ENCODE assay signal across 17 cellular contexts in genomic region chrX:49880668-49881067, GRCh38. TPM values are rescaled to one million over a fixed set of nuclear protein-coding genes. Genes with fewer than 3 reads are reported as not detected.
DNase-seq lines count a peak whose midpoint lies in the region; ATAC-seq, FAIRE-seq and TF ChIP-seq lines count a peak whose summit lies in the region.
"Had no signal": no experiment of that assay in that cellular context is flagged by ENCODE, and none has a peak within 500 bp of the region (broad histone marks: within the 10 kb centered on the region; RNA-seq: fewer than 3 reads in every experiment).

No MANE protein-coding gene starts in this region.

- H3K23me2 ChIP-seq in H9 (ENCODE audit: insufficient read length, low read depth, low read length, poor library complexity, severe bottlenecking) = peaks cover 6% of the 10 kb centered on the region

- no peak overlapping the region for H3K27ac Mint-ChIP-seq in activated CD4-positive, alpha-beta T cell treated with anti-CD3 and anti-CD28 coated beads for 36 hours
- no peak overlapping the region for H3K27ac Mint-ChIP-seq in H9
- H3K27ac Mint-ChIP-seq in nephron progenitor cell = no peak overlapping the region

- H4K91ac ChIP-seq in H9 (ENCODE audit: insufficient read length, low read depth, low read length) = no peak overlapping the region

- H3K23ac ChIP-seq in H9 (ENCODE audit: insufficient read length, low read depth, low read length) = no peak overlapping the region

- H2BK5ac ChIP-seq in H9 (ENCODE audit: insufficient read length, low read length) = no peak overlapping the region

- no peak overlapping the region for H4K8ac ChIP-seq in H9 (replicated peaks; ENCODE audit: insufficient read length, low read depth, low read length)

- H3K4me1 Mint-ChIP-seq in activated CD4-positive, alpha-beta T cell treated with anti-CD3 and anti-CD28 coated beads for 36 hours = peaks cover 31% of the 10 kb centered on the region
- peaks cover 10% of the 10 kb centered on the region in 2 experiments for H3K4me1 Mint-ChIP-seq in H9
- H3K4me1 Mint-ChIP-seq in nephron progenitor cell = peaks cover 36% of the 10 kb centered on the region

- H3K4me2 ChIP-seq in H9 (ENCODE audit: insufficient read depth, insufficient read length, low read length) (no peak overlapping the region), GM12878 (ENCODE audit: control insufficient read depth, insufficient read depth) (no peak overlapping the region)

- WGBS in H9 (ENCODE audit: extremely low coverage, insufficient read length, low lambda C conversion rate) = no CpG with 5 or more reads among the region's 12 CpGs
- 70% methylated on average over 12 of the region's 12 CpGs for WGBS in GM12878 (ENCODE audit: insufficient coverage, insufficient replicate concordance, low lambda C conversion rate, missing lambda C conversion rate)

- peaks cover 19% of the 10 kb centered on the region for H3K9me3 ChIP-seq in H9 (ENCODE audit: control insufficient read depth, low read depth, low read length)
- H3K9me3 ChIP-seq in GM12878 (replicated peaks; ENCODE audit: control insufficient read depth, insufficient read depth, low read length) = no peaks in the 10 kb centered on the region
- no peaks in the 10 kb centered on the region for H3K9me3 ChIP-seq in left ventricle myocardium inferior (replicated peaks)
- H3K9me3 ChIP-seq: ascending aorta had no signal

- DNase-seq in activated CD4-positive, alpha-beta T cell treated with anti-CD3 and anti-CD28 coated beads for 36 hours = no peak
- no peak for DNase-seq in activated CD4-positive, alpha-beta T cell treated with anti-CD3 and anti-CD28 coated beads, Interleukin-2, amount 50 U/mL, for 1 hour
- DNase-seq in H9 (no peak), GM12878 (ENCODE audit: low read depth, low spot score) (no peak), nephron progenitor cell (no peak), left ventricle myocardium inferior (no peak)
- DNase-seq: COR-L47, GF-D8, NCI-H82 had no signal

- no peaks in the 10 kb centered on the region for H3K36me3 ChIP-seq in GM12878 (ENCODE audit: control insufficient read depth in 2 of 2, insufficient read depth in 2 of 2, low read length in 1 of 2)
- no peaks in the 10 kb centered on the region for H3K36me3 ChIP-seq in left ventricle myocardium inferior
- H3K36me3 ChIP-seq: ascending aorta had no signal

- no TSS peak for BruUV-seq in GM12878 (replicated peaks; lab: Mats Ljungman, UMichigan)

- H3K27me3 ChIP-seq in H9 (ENCODE audit: insufficient read depth, low read length) (no peaks in the 10 kb centered on the region; the same call in 1 of the 2 replicates), GM12878 (replicated peaks in 1 of 2; ENCODE audit: control insufficient read depth in 2 of 2, insufficient read depth in 2 of 2, low read length in 1 of 2) (no peaks in the 10 kb centered on the region), left ventricle myocardium inferior (ENCODE audit: low read depth) (no peaks in the 10 kb centered on the region)
- H3K27me3 ChIP-seq: ascending aorta had no signal

- no peak overlapping the region for H3K56ac ChIP-seq in H9 (ENCODE audit: insufficient read length, low read depth, low read length)

- CTCF ChIA-PET in activated CD4-positive, alpha-beta T cell treated with anti-CD3 and anti-CD28 coated beads for 36 hours (lab: Charles Lee) = interaction anchor here (0.6 to 2.3 kb wide), 2 partner anchors 35 to 39 kb away, joined by 3 to 12 read pairs; no protein-coding TSS in a partner anchor
- CTCF ChIA-PET in GM12878 (lab: Yijun Ruan, JAX) = no interaction called here

- intact Hi-C loops in activated CD4-positive, alpha-beta T cell treated with anti-CD3 and anti-CD28 coated beads for 36 hours (cut with DNase I, micrococcal nuclease) = no loop called here
- intact Hi-C loops in GM12878 (cut with micrococcal nuclease; ENCODE audit: unreplicated experiment) (loop anchor here (5.0 to 10.0 kb wide), 2 partner anchors 37 to 704 kb away; no protein-coding TSS in a partner anchor), left ventricle myocardium inferior (cut with micrococcal nuclease) (no loop called here)

- no peak overlapping the region for H2BK12ac ChIP-seq in H9 (ENCODE audit: insufficient read length, low read depth, low read length)

- no peak overlapping the region for H3T11ph ChIP-seq in H9 (ENCODE audit: low read length)

- H3K79me2 ChIP-seq in H9 (ENCODE audit: insufficient read depth, low read length) (no peaks in the 10 kb centered on the region), GM12878 (ENCODE audit: control insufficient read depth, insufficient read depth, low read length) (no peaks in the 10 kb centered on the region)

- H4K20me1 ChIP-seq in H9 (ENCODE audit: control insufficient read depth, insufficient read depth, insufficient read length) = no peaks in the 10 kb centered on the region
- no peaks in the 10 kb centered on the region for H4K20me1 ChIP-seq in GM12878 (ENCODE audit: control insufficient read depth, insufficient read depth)

- TF ChIP-seq CTCF in H9 (conservative IDR thresholded peaks at IDR 0.05) (no peak), GM12878 (IDR thresholded peaks at IDR 0.05 in 2 of 3, conservative IDR thresholded peaks at IDR 0.05 in 1 of 3; ENCODE audit: control insufficient read depth in 2 of 3, extremely low read depth in 1 of 3, insufficient read depth in 1 of 3, low read depth in 3 of 3, low read length in 3 of 3) (no peak), nephron progenitor cell (IDR thresholded peaks at IDR 0.05) (no peak), left ventricle myocardium inferior (IDR thresholded peaks at IDR 0.05; ENCODE audit: borderline replicate concordance) (no peak)

- H2BK15ac ChIP-seq in H9 (ENCODE audit: low read depth, low read length) = no peak overlapping the region

- H3K9ac ChIP-seq in H9 (ENCODE audit: extremely low read depth, insufficient read length, low read length) (no peak overlapping the region), GM12878 (ENCODE audit: control insufficient read depth, insufficient read depth, low read length) (no peak overlapping the region)

- 0 out of 2 replicates have a peak, but pooled peaks cover 3% of the 10 kb centered on the region for H3K4me1 ChIP-seq in H9 (ENCODE audit: insufficient read depth, low read length)
- H3K4me1 ChIP-seq in GM12878 (ENCODE audit: control insufficient read depth, insufficient read depth, low read length) = no peaks in the 10 kb centered on the region; the same call in 1 of the 2 replicates
- peaks cover 14% of the 10 kb centered on the region for H3K4me1 ChIP-seq in left ventricle myocardium inferior
- H3K4me1 ChIP-seq: ascending aorta had no signal

- H2BK120ac ChIP-seq in H9 (ENCODE audit: low read depth, low read length, poor library complexity, severe bottlenecking) = no peak overlapping the region

- H3K79me1 ChIP-seq in H9 (ENCODE audit: insufficient read depth, low read depth, low read length, poor library complexity, severe bottlenecking) = no peaks in the 10 kb centered on the region

- no peak overlapping the region for H4K5ac ChIP-seq in H9 (ENCODE audit: insufficient read length, low read depth, low read length)

- H2AFZ ChIP-seq in H9 (ENCODE audit: low read length) (no peak overlapping the region), GM12878 (ENCODE audit: control insufficient read depth, low read depth, low read length) (no peak overlapping the region)

- no peak for TF ChIP-seq EP300 in GM12878 (IDR thresholded peaks at IDR 0.05; ENCODE audit: borderline replicate concordance in 1 of 2, control insufficient read depth in 1 of 2, low read depth in 2 of 2, low read length in 2 of 2)

- peak overlapping the region; percentile 32 for H3K4me3 Mint-ChIP-seq in activated CD4-positive, alpha-beta T cell treated with anti-CD3 and anti-CD28 coated beads for 36 hours
- peak overlapping the region; percentile 72 to 85; a peak in 4 of 5 replicates for H3K4me3 Mint-ChIP-seq in H9
- H3K4me3 Mint-ChIP-seq in nephron progenitor cell = peak overlapping the region; percentile 81

- H3K27me3 Mint-ChIP-seq in activated CD4-positive, alpha-beta T cell treated with anti-CD3 and anti-CD28 coated beads for 36 hours = no peaks in the 10 kb centered on the region
- peaks cover 18% of the 10 kb centered on the region for H3K27me3 Mint-ChIP-seq in H9 (ENCODE audit: low read depth)
- peaks cover 7% of the 10 kb centered on the region for H3K27me3 Mint-ChIP-seq in nephron progenitor cell (ENCODE audit: low read depth, poor library complexity)

- TF ChIP-seq POLR2A in GM12878 (IDR thresholded peaks at IDR 0.05; ENCODE audit: low read depth, low read length) = no peak

- no peak overlapping the region for H3K27ac ChIP-seq in H9 (ENCODE audit: insufficient read length, low read depth, low read length)
- no peak overlapping the region for H3K27ac ChIP-seq in GM12878 (ENCODE audit: control insufficient read depth, insufficient read depth)
- H3K27ac ChIP-seq in left ventricle myocardium inferior (replicated peaks) = no peak overlapping the region
- H3K27ac ChIP-seq: ascending aorta, epithelial cell of prostate had no signal

- H3K18ac ChIP-seq in H9 (ENCODE audit: insufficient read length, low read depth, low read length) = no peak overlapping the region

- no peak overlapping the region for H2AK5ac ChIP-seq in H9 (ENCODE audit: insufficient read length, low read length)

- H2BK20ac ChIP-seq in H9 (ENCODE audit: low read depth, low read length, poor library complexity, severe bottlenecking) = no peak overlapping the region

- SMC1A ChIA-PET in GM12878 (lab: Charles Lee; ENCODE audit: uncharacterized antibody, unreplicated experiment) = interaction anchor here (1.1 kb wide), 1 partner anchor 38 kb away, joined by 3 read pairs; no protein-coding TSS in a partner anchor

- RAD21 ChIA-PET in GM12878 (lab: Charles Lee; ENCODE audit: unreplicated experiment) = interaction anchor here (1.0 kb wide), 1 partner anchor 41 kb away, joined by 3 read pairs; the partner anchor contains the start of gene CLCN5

- POLR2A ChIA-PET in activated CD4-positive, alpha-beta T cell treated with anti-CD3 and anti-CD28 coated beads for 36 hours (lab: Charles Lee) = no interaction called here
- POLR2A ChIA-PET in GM12878 (lab: Charles Lee) = no interaction called here

- no peak for TF ChIP-seq RAD21 in GM12878 (IDR thresholded peaks at IDR 0.05; ENCODE audit: insufficient read depth, low read depth, low read length)

- H3K14ac ChIP-seq in H9 (ENCODE audit: insufficient read depth, low read length) = no peak overlapping the region

- in situ Hi-C loops in GM12878 (cut with MboI) = no loop called here

- ATAC-seq in activated CD4-positive, alpha-beta T cell treated with anti-CD3 and anti-CD28 coated beads for 36 hours = no peak
- ATAC-seq in GM12878 (no peak), HG03432 (IDR thresholded peaks at IDR 0.05; ENCODE audit: unreplicated experiment) (no peak), HG02938 (IDR thresholded peaks at IDR 0.05; ENCODE audit: unreplicated experiment) (no peak)

- FAIRE-seq in GM12878 (lab: Jason Lieb, UNC) = no peak
- FAIRE-seq: A204.1, colon had no signal

- no peaks in the 10 kb centered on the region for H3K36me3 Mint-ChIP-seq in activated CD4-positive, alpha-beta T cell treated with anti-CD3 and anti-CD28 coated beads for 36 hours (ENCODE audit: low read depth)
- H3K36me3 Mint-ChIP-seq in H9 (ENCODE audit: insufficient read depth in 1 of 3, low read depth in 3 of 3) = peaks cover 11 to 21% (median 15%) of the 10 kb centered on the region in 3 experiments
- peaks cover 43% of the 10 kb centered on the region for H3K36me3 Mint-ChIP-seq in nephron progenitor cell (ENCODE audit: low read depth)

- H3K4me3 ChIP-seq in GM12878 (0 out of 2 replicates have a peak overlapping the region, but pooled peaks have one; percentile 55), left ventricle myocardium inferior (no peak overlapping the region)

- H3K9me3 Mint-ChIP-seq in activated CD4-positive, alpha-beta T cell treated with anti-CD3 and anti-CD28 coated beads for 36 hours (ENCODE audit: low read depth) = no peaks in the 10 kb centered on the region
- H3K9me3 Mint-ChIP-seq in H9 (peaks cover 60 to 70% of the 10 kb centered on the region in 2 experiments), nephron progenitor cell (peaks cover 51% of the 10 kb centered on the region)

- H3K4ac ChIP-seq in H9 (ENCODE audit: low read depth, low read length) = no peak overlapping the region

RNA-seq across cellular contexts. Expression of gene USP27X, which starts 1.4 kb away (rescaled TPM):
- total RNA-seq in activated CD4-positive, alpha-beta T cell treated with anti-CD3 and anti-CD28 coated beads for 36 hours = 1 to 10 TPM; 2.2 TPM
- total RNA-seq in H9 (2021) = 5.7 and 6.3 TPM in 2 replicates
- 0.59 and 0.63 TPM in 2 replicates for total RNA-seq in GM12878 (2013; cell fraction: nucleolus; rRNA removed)
- 0.82 and 0.90 TPM in 2 replicates for total RNA-seq in GM12878 (2014; rRNA removed)
- 0.69 and 0.89 TPM in 2 replicates for total RNA-seq in GM12878 (2014; rRNA removed; fragmentation: Illumina TruSeq; extraction: Trizol)
- 0.90 and 1.3 TPM in 2 replicates for total RNA-seq in GM12878 (2021)
- polyA plus RNA-seq in GM12878 (2011; ENCODE audit: low read depth) = 0.73 TPM
- 0.79 and 0.94 TPM in 2 replicates for polyA plus RNA-seq in GM12878 (2011; rRNA removed)
- 0.65 and 0.73 TPM in 2 replicates for polyA plus RNA-seq in GM12878 (2011; cell fraction: cytosol; rRNA removed)
- polyA plus RNA-seq in GM12878 (2011; cell fraction: nucleus; rRNA removed) = 0.45 and 0.60 TPM in 2 replicates
- 0.87 and 1.1 TPM in 2 replicates for polyA plus RNA-seq in GM12878 (2012)
- 2.0 and 3.5 TPM in 2 replicates for polyA plus RNA-seq in GM12878 (2014; fragmentation: Illumina TruSeq; extraction: Trizol)
- under 1 TPM; 0.31 to 0.33 TPM for polyA plus RNA-seq in GM12878 (2014; fragmentation: Nextera tagmentation; extraction: Ambion mirVana)
- polyA plus RNA-seq in GM12878 (2014; rRNA removed) = 0.93 and 1.1 TPM in 2 replicates
- under 1 TPM in 1 of 2 experiments, not detected in 1; 0.09 TPM for polyA plus RNA-seq in GM12878 (2016; fragmentation: Nextera tagmentation; extraction: Ambion mirVana)
- polyA minus RNA-seq in GM12878 (2011; rRNA and poly(A)+ RNA removed) = 1.6 and 2.3 TPM in 2 replicates
- 0.42 TPM in 1 of 2 replicates, not detected in the other for polyA minus RNA-seq in GM12878 (2011; cell fraction: cytosol; rRNA and poly(A)+ RNA removed)
- 1.2 and 1.8 TPM in 2 replicates for polyA minus RNA-seq in GM12878 (2011; cell fraction: nucleus; rRNA and poly(A)+ RNA removed)
- total RNA-seq in left ventricle myocardium inferior = 1.8 TPM
- total RNA-seq: ascending aorta had no signal

RNA-seq across cellular contexts. Expression of gene CLCN5, which starts 41.7 kb away (rescaled TPM):
- total RNA-seq in activated CD4-positive, alpha-beta T cell treated with anti-CD3 and anti-CD28 coated beads for 36 hours = 1 to 10 TPM; 2.6 to 3.2 TPM
- total RNA-seq in H9 (2021) (5.9 and 7.5 TPM in 2 replicates), GM12878 (2014; rRNA removed) (2.3 and 3.7 TPM in 2 replicates), GM12878 (2014; rRNA removed; fragmentation: Illumina TruSeq; extraction: Trizol) (2.9 and 3.3 TPM in 2 replicates), GM12878 (2021) (3.1 and 4.5 TPM in 2 replicates), left ventricle myocardium inferior (1.7 TPM)
- total RNA-seq in GM12878 (2013; cell fraction: nucleolus; rRNA removed) = 16.1 and 23.3 TPM in 2 replicates
- 0.55 TPM for polyA plus RNA-seq in GM12878 (2011; ENCODE audit: low read depth)
- polyA plus RNA-seq in GM12878 (2011; rRNA removed) (3.8 TPM in 2 replicates), GM12878 (2014; fragmentation: Illumina TruSeq; extraction: Trizol) (3.1 and 5.5 TPM in 2 replicates), GM12878 (2014; fragmentation: Nextera tagmentation; extraction: Ambion mirVana) (under 1 TPM; 0.33 to 0.43 TPM), GM12878 (2014; rRNA removed) (1.9 and 2.9 TPM in 2 replicates), GM12878 (2016; fragmentation: Nextera tagmentation; extraction: Ambion mirVana) (1 to 10 TPM; 1.5 to 1.6 TPM)
- 2.3 and 2.5 TPM in 2 replicates for polyA plus RNA-seq in GM12878 (2011; cell fraction: cytosol; rRNA removed)
- 6.4 and 9.0 TPM in 2 replicates for polyA plus RNA-seq in GM12878 (2011; cell fraction: nucleus; rRNA removed)
- polyA plus RNA-seq in GM12878 (2012) = 0.65 and 0.95 TPM in 2 replicates
- polyA minus RNA-seq in GM12878 (2011; rRNA and poly(A)+ RNA removed) = 8.4 and 9.4 TPM in 2 replicates
- polyA minus RNA-seq in GM12878 (2011; cell fraction: cytosol; rRNA and poly(A)+ RNA removed) = 1.9 and 3.5 TPM in 2 replicates
- 5.6 and 10.5 TPM in 2 replicates for polyA minus RNA-seq in GM12878 (2011; cell fraction: nucleus; rRNA and poly(A)+ RNA removed)

RNA-seq across cellular contexts. Expression of gene PAGE4, which starts 51.6 kb away (rescaled TPM):
- not detected for total RNA-seq in activated CD4-positive, alpha-beta T cell treated with anti-CD3 and anti-CD28 coated beads for 36 hours
- 0.57 TPM in 1 of 2 replicates, not detected in the other for total RNA-seq in H9 (2021)
- not detected in 2 replicates for total RNA-seq in GM12878 (2013; cell fraction: nucleolus; rRNA removed)
- not detected in 2 replicates for total RNA-seq in GM12878 (2014; rRNA removed)
- total RNA-seq in GM12878 (2014; rRNA removed; fragmentation: Illumina TruSeq; extraction: Trizol) = not detected in 2 replicates
- not detected in 2 replicates for total RNA-seq in GM12878 (2021)
- polyA plus RNA-seq in GM12878 (2011; ENCODE audit: low read depth) = not detected
- not detected in 2 replicates for polyA plus RNA-seq in GM12878 (2011; rRNA removed)
- polyA plus RNA-seq in GM12878 (2011; cell fraction: cytosol; rRNA removed) = not detected in 2 replicates
- not detected in 2 replicates for polyA plus RNA-seq in GM12878 (2011; cell fraction: nucleus; rRNA removed)
- not detected in 2 replicates for polyA plus RNA-seq in GM12878 (2012)
- not detected in 2 replicates for polyA plus RNA-seq in GM12878 (2014; fragmentation: Illumina TruSeq; extraction: Trizol)
- polyA plus RNA-seq in GM12878 (2014; fragmentation: Nextera tagmentation; extraction: Ambion mirVana) = not detected
- not detected in 2 replicates for polyA plus RNA-seq in GM12878 (2014; rRNA removed)
- not detected for polyA plus RNA-seq in GM12878 (2016; fragmentation: Nextera tagmentation; extraction: Ambion mirVana)
- not detected in 2 replicates for polyA minus RNA-seq in GM12878 (2011; rRNA and poly(A)+ RNA removed)
- polyA minus RNA-seq in GM12878 (2011; cell fraction: cytosol; rRNA and poly(A)+ RNA removed) = not detected in 2 replicates
- polyA minus RNA-seq in GM12878 (2011; cell fraction: nucleus; rRNA and poly(A)+ RNA removed) = not detected in 2 replicates
- not detected for total RNA-seq in left ventricle myocardium inferior
- total RNA-seq: ascending aorta; HT1080; T-helper 2 cell treated with Interferon-gamma antibody and Interleukin-4, amounts not matched to agents 100 ng/mL and 5 ng/mL, for 36 hours had no signal
